ENCODE assay signal across 17 cellular contexts in the genomic region with DNA sequence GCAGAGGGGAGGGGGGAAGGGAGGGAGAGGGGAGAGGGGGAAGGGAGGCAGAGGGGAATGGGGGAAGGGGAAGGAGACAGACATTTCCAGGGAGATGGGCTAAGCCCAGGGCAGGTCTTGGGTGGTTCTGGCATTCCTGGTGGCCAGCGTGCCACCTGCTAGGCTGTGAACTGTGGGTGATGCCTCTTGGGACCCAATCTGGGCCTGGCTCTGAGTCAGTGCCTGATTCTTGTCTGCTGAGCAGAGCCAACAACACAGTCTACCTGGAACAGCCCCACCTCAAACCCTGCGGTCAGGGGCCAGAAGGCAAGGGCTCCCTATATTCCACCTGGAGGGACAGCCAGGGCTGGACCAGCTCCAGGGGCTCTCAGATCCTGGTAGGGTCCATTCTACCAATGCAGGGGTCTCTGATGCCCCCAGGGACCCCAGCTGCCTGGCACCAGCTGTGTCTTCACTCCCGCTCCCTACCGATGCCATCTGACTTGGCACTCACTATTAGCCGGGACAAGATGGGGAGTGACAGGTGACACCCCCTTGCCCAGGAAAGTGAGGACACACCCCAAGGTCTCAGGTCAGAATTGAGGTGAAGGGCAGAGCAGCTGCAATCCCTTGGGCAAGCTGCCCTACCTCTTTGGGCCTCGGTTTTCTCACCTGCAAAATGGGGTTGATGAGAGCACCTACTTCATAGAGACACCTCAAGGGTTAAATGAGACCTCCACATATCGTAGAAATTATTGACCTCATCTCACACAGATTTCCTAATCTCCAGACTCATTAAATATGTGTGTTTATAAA.
DNase-seq lines count a peak whose midpoint lies in the region; ATAC-seq and TF ChIP-seq lines count a peak whose summit lies in the region.
"Had no signal": no experiment of that assay in that cellular context is flagged by ENCODE, and none has a peak within 500 bp of the region (broad histone marks: within the 10 kb centered on the region; RNA-seq: fewer than 3 reads in every experiment).

No MANE protein-coding gene starts in this region.

- TF ChIP-seq CTCF in NB4 (IDR thresholded peaks at IDR 0.05; ENCODE audit: low read depth, low read length) (no peak), breast epithelium (IDR thresholded peaks at IDR 0.05) (no peak), psoas muscle (IDR thresholded peaks at IDR 0.05) (no peak), GM13977 (IDR thresholded peaks at IDR 0.05; ENCODE audit: extremely low read depth, insufficient read depth, missing control alignments) (no peak)

- H3K36me3 ChIP-seq in breast epithelium (no peaks in the 10 kb centered on the region), psoas muscle (ENCODE audit: insufficient read depth in 1 of 2, low read depth in 1 of 2) (no peaks in the 10 kb centered on the region)

- ATAC-seq in psoas muscle, result no peak
- no peak for ATAC-seq in HG02970 (IDR thresholded peaks at IDR 0.05; ENCODE audit: low FRiP score, unreplicated experiment)
- ATAC-seq: left lobe of liver had no signal

- TF ChIP-seq POLR2A in NB4 (IDR thresholded peaks at IDR 0.05; ENCODE audit: extremely low read depth, insufficient read length), result no peak
- no peak for TF ChIP-seq POLR2A in breast epithelium (IDR thresholded peaks at IDR 0.05)

- 52 to 68% (median 59%) methylated on average over 7 of the region's 7 CpGs for WGBS in psoas muscle, 3 donors

- H3K27me3 ChIP-seq in breast epithelium (no peaks in the 10 kb centered on the region), psoas muscle (ENCODE audit: insufficient read depth in 3 of 3, low read length in 2 of 3) (no peaks in the 10 kb centered on the region)
- H3K27me3 ChIP-seq: dorsolateral prefrontal cortex had no signal

- DNase-seq in DMS 273 (lab: John Stamatoyannopoulos, UW; ENCODE audit: unreplicated experiment) (peak; percentile 50), DMS 273 treated with DMSO at 0.1 percent for 48 hours (lab: John Stamatoyannopoulos, UW) (no peak), NB4 (ENCODE audit: low read depth) (peak; percentile 26), breast epithelium (ENCODE audit: low spot score in 2 of 2) (no peak), psoas muscle (peak in 1 of 2 donors; percentile 56), GM13977 (ENCODE audit: low spot score) (no peak)
- no peak for DNase-seq in activated CD4-positive, CD25-positive, alpha-beta regulatory T cell (lab: John Stamatoyannopoulos, UW)
- DNase-seq: activated gamma-delta T cell; CD8-positive, alpha-beta memory T cell; dorsolateral prefrontal cortex; NCI-H1105 treated with DMSO at 0.1 percent for 48 hours; NCI-H524 treated with DMSO at 0.1 percent for 48 hours; T1000; trophoblast cell had no signal

- intact Hi-C loops in breast epithelium (cut with DNase I; ENCODE audit: low total_unique reads) (no loop called here), psoas muscle (cut with DNase I) (no loop called here)

- H3K9me3 ChIP-seq in breast epithelium, result no peaks in the 10 kb centered on the region
- no peaks in the 10 kb centered on the region for H3K9me3 ChIP-seq in psoas muscle

- H3K4me1 ChIP-seq in breast epithelium, result peaks cover 0 to 13% of the 10 kb centered on the region in 2 donors
- H3K4me1 ChIP-seq in psoas muscle, result peaks cover 37% of the 10 kb centered on the region

- no peak overlapping the region for H3K4me3 ChIP-seq in NB4 (ENCODE audit: low read depth, low read length)
- no peak overlapping the region for H3K4me3 ChIP-seq in breast epithelium
- no peak overlapping the region for H3K4me3 ChIP-seq in psoas muscle
- H3K4me3 ChIP-seq: dorsolateral prefrontal cortex had no signal

- in situ Hi-C loops in GM13977 (cut with MboI; ENCODE audit: low pct_unique_long_range_greater_than_20kb, low sequenced_read_pairs, unreplicated experiment), result loop anchor here (25.0 kb wide), 1 partner anchor 537 kb away; no protein-coding TSS in a partner anchor

- H3K27ac ChIP-seq in breast epithelium (peak overlapping the region; percentile 37 to 66), psoas muscle (peak overlapping the region; percentile 69)
- H3K27ac ChIP-seq: 22Rv1 had no signal

Comparison
In these comparisons a context has a peak if more than half of its experiments do, and no peak if none do; other contexts are left out.
1. DNase-seq: peak in DMS 273 (single experiment) and NB4 (single experiment); none in DMS 273 treated with DMSO at 0.1 percent for 48 hours (single experiment), breast epithelium (0 of 2), activated CD4-positive, CD25-positive, alpha-beta regulatory T cell (0 of 4) and GM13977 (single experiment).